8 cellular contexts compared by ENCODE assay signal in genomic region chr6:27836080-27836782, GRCh38.
DNase-seq lines count a peak whose midpoint lies in the region; FAIRE-seq and TF ChIP-seq lines count a peak whose summit lies in the region.

No MANE protein-coding gene starts in this region.

- intact Hi-C loops in colonic mucosa (cut with DNase I) = no loop called here

- H3K4me2 ChIP-seq in BLaER1 treated with 17β-estradiol and CSF1 and Interleukin-3, amounts not matched to agents 10 nM and 100 nM = peak overlapping the region; percentile 81 to 95 (median 90)

- no peak overlapping the region for H3K4me3 Mint-ChIP-seq in nephron progenitor cell

- no peak for TF ChIP-seq POLR2A in H54 (IDR thresholded peaks at IDR 0.05; ENCODE audit: low read depth, low read length)

- no peak for DNase-seq in LNCaP clone FGC (ENCODE audit: low read depth)
- no peak for DNase-seq in colonic mucosa
- no peak for DNase-seq in nephron progenitor cell
- no peak for DNase-seq in H54 (ENCODE audit: insufficient read length, low spot score)
- no peak for DNase-seq in NCI-H524 treated with DMSO at 0.1 percent for 48 hours (lab: John Stamatoyannopoulos, UW)
- no peak for DNase-seq in activated effector memory CD4-positive, alpha-beta T cell treated with anti-CD3 and anti-CD28 coated beads, Interleukin-2, amount 50 U/mL, for 16 hours
- no peak for DNase-seq in mucosa of gallbladder (ENCODE audit: low spot score)

- H3K9me3 Mint-ChIP-seq in nephron progenitor cell = no peaks in the 10 kb centered on the region

- no peaks in the 10 kb centered on the region for H3K9me3 ChIP-seq in BLaER1 treated with 17β-estradiol and CSF1 and Interleukin-3, amounts not matched to agents 10 nM and 100 nM (replicated peaks in 1 of 11)
- no peaks in the 10 kb centered on the region for H3K9me3 ChIP-seq in colonic mucosa

- H3K36me3 Mint-ChIP-seq in nephron progenitor cell (ENCODE audit: low read depth) = peaks cover 5% of the 10 kb centered on the region

- H3K27me3 ChIP-seq in BLaER1 treated with 17β-estradiol and CSF1 and Interleukin-3, amounts not matched to agents 10 nM and 100 nM = no peaks in the 10 kb centered on the region
- no peaks in the 10 kb centered on the region for H3K27me3 ChIP-seq in colonic mucosa

- no peaks in the 10 kb centered on the region for H3K27me3 Mint-ChIP-seq in nephron progenitor cell (ENCODE audit: low read depth, poor library complexity)

- peak overlapping the region; percentile 84 to 99 (median 97) for H3K27ac ChIP-seq in BLaER1 treated with 17β-estradiol and CSF1 and Interleukin-3, amounts not matched to agents 10 nM and 100 nM
- peak overlapping the region; percentile 96 for H3K27ac ChIP-seq in colonic mucosa

- no peaks in the 10 kb centered on the region; a peak in 1 of 22 replicates for H4K20me1 ChIP-seq in BLaER1 treated with 17β-estradiol and CSF1 and Interleukin-3, amounts not matched to agents 10 nM and 100 nM

- H3K27ac Mint-ChIP-seq in nephron progenitor cell = peak overlapping the region; percentile 98

- H3K36me3 ChIP-seq in BLaER1 treated with 17β-estradiol and CSF1 and Interleukin-3, amounts not matched to agents 10 nM and 100 nM = peaks cover 8 to 17% (median 12%) of the 10 kb centered on the region in 11 experiments; a peak in 11 of 22 replicates
- no peaks in the 10 kb centered on the region for H3K36me3 ChIP-seq in colonic mucosa

- H3K4me1 Mint-ChIP-seq in nephron progenitor cell = peaks cover 44% of the 10 kb centered on the region

- peak overlapping the region; percentile 87 to 98 (median 95) for H3K9ac ChIP-seq in BLaER1 treated with 17β-estradiol and CSF1 and Interleukin-3, amounts not matched to agents 10 nM and 100 nM
- peak overlapping the region; percentile 66 to 78 for H3K9ac ChIP-seq in colonic mucosa (ENCODE audit: low read depth in 2 of 2, low read length in 2 of 2)

- no peak for FAIRE-seq in H54 (lab: Jason Lieb, UNC)

- peaks cover 30 to 56% (median 48%) of the 10 kb centered on the region in 10 experiments for H3K4me1 ChIP-seq in BLaER1 treated with 17β-estradiol and CSF1 and Interleukin-3, amounts not matched to agents 10 nM and 100 nM
- H3K4me1 ChIP-seq in colonic mucosa = no peaks in the 10 kb centered on the region

- H3K4me3 ChIP-seq in BLaER1 treated with 17β-estradiol and CSF1 and Interleukin-3, amounts not matched to agents 10 nM and 100 nM = peak overlapping the region; percentile 67 to 89 (median 82)
- H3K4me3 ChIP-seq in LNCaP clone FGC (ENCODE audit: low read depth, low read length) (peak overlapping the region; percentile 80), colonic mucosa (peak overlapping the region; percentile 51)

- TF ChIP-seq CTCF in LNCaP clone FGC (IDR thresholded peaks at IDR 0.05; ENCODE audit: control insufficient read depth, extremely low read depth, insufficient read depth) (no peak), colonic mucosa (IDR thresholded peaks at IDR 0.05) (no peak), nephron progenitor cell (IDR thresholded peaks at IDR 0.05) (no peak)
